ENCODE assay signal across 18 cellular contexts in genomic region chr3:26630669-26631384, GRCh38. TPM values are rescaled to one million over a fixed set of nuclear protein-coding genes. Genes with fewer than 3 reads are reported as not detected.
A peak's percentile ranks its signal among the peaks of the same experiment; 100 is the strongest.
DNase-seq lines count a peak whose midpoint lies in the region; ATAC-seq, FAIRE-seq and TF ChIP-seq lines count a peak whose summit lies in the region.
"Had no signal": no experiment of that assay in that cellular context is flagged by ENCODE, and none has a peak within 500 bp of the region (broad histone marks: within the 10 kb centered on the region; RNA-seq: fewer than 3 reads in every experiment).

No MANE protein-coding gene starts in this region.

- no peak for TF ChIP-seq CTCF in H1 (IDR thresholded peaks at IDR 0.05; ENCODE audit: control extremely low read depth in 1 of 3, insufficient read depth in 1 of 3, low read depth in 1 of 3, low read length in 3 of 3)
- no peak for TF ChIP-seq CTCF in nephron (IDR thresholded peaks at IDR 0.05; ENCODE audit: unreplicated experiment in 3 of 3)

- no peak overlapping the region for H2AFZ ChIP-seq in H1 (ENCODE audit: low read length)

- TF ChIP-seq POLR2A in H1 (IDR thresholded peaks at IDR 0.05; ENCODE audit: control extremely low read depth in 1 of 2, low read depth in 2 of 2, low read length in 2 of 2), result no peak

- no peak overlapping the region for H4K5ac ChIP-seq in H1 (ENCODE audit: insufficient read length, low read depth, low read length)

- no peaks in the 10 kb centered on the region for H4K20me1 ChIP-seq in H1 (replicated peaks in 1 of 2; ENCODE audit: control insufficient read depth in 1 of 2, insufficient read depth in 2 of 2, low read length in 2 of 2)

- no peak overlapping the region for H3K23ac ChIP-seq in H1 (ENCODE audit: insufficient read length)

- no peaks in the 10 kb centered on the region for H3K79me1 ChIP-seq in H1 (ENCODE audit: low read depth, low read length)

- peaks cover 19% of the 10 kb centered on the region for H3K4me1 Mint-ChIP-seq in nephron
- H3K4me1 Mint-ChIP-seq in T-cell, result no peaks in the 10 kb centered on the region
- H3K4me1 Mint-ChIP-seq: CD4-positive, CD25-positive, alpha-beta regulatory T cell; CD8-positive, alpha-beta memory T cell had no signal

- WGBS in H1 (ENCODE audit: extremely low coverage in 1 of 2, insufficient coverage in 1 of 2, insufficient read length in 1 of 2, insufficient replicate concordance in 2 of 2, low coverage in 1 of 2, low lambda C conversion rate in 2 of 2, missing lambda C conversion rate in 1 of 2), 2 experiments, result 70% methylated on average over 4 of the region's 4 CpGs; no CpG with 5 or more reads in 1 of the 2 experiments

- H3K4me3 ChIP-seq in H7 (ENCODE audit: insufficient read depth, low read depth, low read length) (no peak overlapping the region), H1 (ENCODE audit: extremely low read depth in 1 of 4, insufficient read depth in 2 of 4, low read depth in 3 of 4, low read length in 4 of 4) (no peak overlapping the region)

- DNase-seq in H7, result peak; percentile 6
- DNase-seq in H1 (ENCODE audit: low read depth in 1 of 2, low spot score in 2 of 2), result no peak
- DNase-seq in SIG-M5 (lab: John Stamatoyannopoulos, UW), result no peak
- DNase-seq in NCI-H748 treated with DMSO at 0.1 percent for 48 hours (lab: John Stamatoyannopoulos, UW), result no peak
- no peak for DNase-seq in H4 (ENCODE audit: low spot score)
- DNase-seq in T-cell, result no peak
- DNase-seq: BE2C; CD4-positive, CD25-positive, alpha-beta regulatory T cell; CD8-positive, alpha-beta memory T cell; COR-L47; GDM1; GOT3; HCEC 1CT had no signal

- H3K36me3 ChIP-seq in H7 (replicated peaks; ENCODE audit: control insufficient read depth, insufficient read depth, low read length) (no peaks in the 10 kb centered on the region), H1 (ENCODE audit: control insufficient read depth in 2 of 4, insufficient read depth in 4 of 4, low read length in 3 of 4) (no peaks in the 10 kb centered on the region)
- H3K36me3 ChIP-seq: BE2C had no signal

- no peak for ATAC-seq in T-cell (replicated peaks in 1 of 4)

- H3K9me3 Mint-ChIP-seq in nephron, result no peaks in the 10 kb centered on the region
- H3K9me3 Mint-ChIP-seq in T-cell, result peaks cover 0 to 7% (median 0%) of the 10 kb centered on the region in 3 donors

- peak; percentile 13 for FAIRE-seq in H1 (lab: Jason Lieb, UNC)
- FAIRE-seq: D721Med, GM12892, GM18507 had no signal

- H3K9ac ChIP-seq in H1 (replicated peaks in 1 of 4; ENCODE audit: extremely low read depth in 1 of 4, low read depth in 3 of 4, low read length in 3 of 4), result no peak overlapping the region

- CTCF ChIA-PET in H1 (lab: Charles Lee; ENCODE audit: partially characterized antibody), result interaction anchor here (1.1 kb wide), 1 partner anchor 82 kb away, joined by 3 read pairs; no protein-coding TSS in a partner anchor
- CTCF ChIA-PET in T-cell (lab: Charles Lee), result interaction anchor here in 1 of 2 donors (0.6 kb wide), 1 partner anchor 1598 kb away, joined by 3 read pairs; no protein-coding TSS in a partner anchor

- H3K9me3 ChIP-seq in H1 (ENCODE audit: insufficient read depth in 2 of 2, low read depth in 1 of 2, low read length in 1 of 2), result no peaks in the 10 kb centered on the region
- H3K9me3 ChIP-seq: BE2C had no signal

- no peak overlapping the region for H4K91ac ChIP-seq in H1 (replicated peaks; ENCODE audit: insufficient read length, low read length)

- H3K27me3 ChIP-seq in H7 (ENCODE audit: control insufficient read depth, insufficient read depth, low read length) (peaks cover 31% of the 10 kb centered on the region), H1 (replicated peaks in 1 of 4; ENCODE audit: control insufficient read depth in 3 of 4, extremely low read depth in 1 of 4, insufficient read depth in 3 of 4, low read length in 3 of 4) (peaks cover 32 to 57% (median 41%) of the 10 kb centered on the region in 4 experiments)
- H3K27me3 ChIP-seq: BE2C had no signal

- no peaks in the 10 kb centered on the region for H3K79me2 ChIP-seq in H1 (ENCODE audit: control insufficient read depth in 1 of 2, insufficient read depth in 2 of 2, low read length in 2 of 2)

- H3K27ac Mint-ChIP-seq in nephron, result peak overlapping the region in 2 of 3 experiments; percentile 68 to 79
- no peak overlapping the region for H3K27ac Mint-ChIP-seq in T-cell
- H3K27ac Mint-ChIP-seq: CD4-positive, CD25-positive, alpha-beta regulatory T cell had no signal

- H2BK120ac ChIP-seq in H1 (replicated peaks; ENCODE audit: low read depth, low read length), result no peak overlapping the region

- H3K56ac ChIP-seq in H1 (replicated peaks; ENCODE audit: insufficient read length, low read depth, low read length), result no peak overlapping the region

- H3K23me2 ChIP-seq in H1 (ENCODE audit: low read depth, low read length), result no peaks in the 10 kb centered on the region

- H3K4ac ChIP-seq in H1 (replicated peaks; ENCODE audit: insufficient read length, low read depth, low read length), result no peak overlapping the region

- no peak overlapping the region for H2BK5ac ChIP-seq in H1 (ENCODE audit: low read depth, low read length)

- no peak overlapping the region for H2BK12ac ChIP-seq in H1 (ENCODE audit: low read depth, low read length)

- H3K27me3 Mint-ChIP-seq in nephron (ENCODE audit: low read depth) (peaks cover 8% of the 10 kb centered on the region), T-cell (peaks cover 0 to 6% of the 10 kb centered on the region in 2 donors)
- H3K27me3 Mint-ChIP-seq: CD4-positive, CD25-positive, alpha-beta regulatory T cell; CD8-positive, alpha-beta memory T cell had no signal

- no peak overlapping the region for H4K8ac ChIP-seq in H1 (ENCODE audit: extremely low read depth, insufficient read depth, low read length)

- TF ChIP-seq EP300 in H1 (IDR thresholded peaks at IDR 0.05; ENCODE audit: borderline replicate concordance in 1 of 2, low read depth in 2 of 2, low read length in 2 of 2), result no peak

- H3K4me3 Mint-ChIP-seq in nephron, result no peak overlapping the region
- H3K4me3 Mint-ChIP-seq in T-cell, result no peak overlapping the region
- H3K4me3 Mint-ChIP-seq: CD4-positive, CD25-positive, alpha-beta regulatory T cell; CD8-positive, alpha-beta memory T cell had no signal

- H3K4me2 ChIP-seq in H1 (ENCODE audit: insufficient read depth in 1 of 2, low read depth in 2 of 2, low read length in 2 of 2), result no peak overlapping the region

- no peak overlapping the region for H3K18ac ChIP-seq in H1 (ENCODE audit: extremely low read depth, low read length)

- H3K27ac ChIP-seq in H1 (ENCODE audit: low read depth, low read length), result no peak overlapping the region

- H3K36me3 Mint-ChIP-seq in nephron (ENCODE audit: low read depth) (no peaks in the 10 kb centered on the region), T-cell (no peaks in the 10 kb centered on the region)
- H3K36me3 Mint-ChIP-seq: CD4-positive, CD25-positive, alpha-beta regulatory T cell; CD8-positive, alpha-beta memory T cell had no signal

- no peak for TF ChIP-seq RAD21 in H1 (IDR thresholded peaks at IDR 0.05 in 1 of 2, conservative IDR thresholded peaks at IDR 0.05 in 1 of 2; ENCODE audit: low read depth in 2 of 2, low read length in 2 of 2)

- H2BK20ac ChIP-seq in H1 (ENCODE audit: low read length), result no peak overlapping the region

- no peak overlapping the region for H2BK15ac ChIP-seq in H1 (ENCODE audit: low read length)

- POLR2A ChIA-PET in H1 (lab: Charles Lee; ENCODE audit: partially characterized antibody), result no interaction called here
- POLR2A ChIA-PET in T-cell (lab: Charles Lee), result no interaction called here

- no peak overlapping the region for H2AK5ac ChIP-seq in H1 (ENCODE audit: low read depth, low read length)

- H3K4me1 ChIP-seq in H1 (replicated peaks in 1 of 4; ENCODE audit: control insufficient read depth in 3 of 4, insufficient read depth in 4 of 4, low read length in 3 of 4), result no peaks in the 10 kb centered on the region
- H3K4me1 ChIP-seq: BE2C had no signal

- no peak overlapping the region for H3K14ac ChIP-seq in H1 (ENCODE audit: insufficient read length)

TF ChIP-seq in H1, 55 proteins besides CTCF, POLR2A, EP300 and RAD21:
- peak; percentile 72; the same call in 1 of the 2 replicates for TF ChIP-seq TCF12 (IDR thresholded peaks at IDR 0.05; ENCODE audit: low read depth, low read length)
- no peak for TF ChIP-seq RNF2 (IDR thresholded peaks at IDR 0.05; ENCODE audit: borderline replicate concordance, low read depth, low read length, missing control alignments, poor library complexity, severe bottlenecking)
- TF ChIP-seq NANOG (IDR thresholded peaks at IDR 0.05; ENCODE audit: insufficient read depth, low read depth, low read length, poor library complexity, severe bottlenecking), result peak; percentile 45

RNA-seq across cellular contexts. Expression of gene LRRC3B, which starts 8.3 kb away (rescaled TPM):
- 0.48 and 0.62 TPM in 2 replicates for total RNA-seq in H7 (2014; rRNA removed; shearing (Covaris generic))
- total RNA-seq in H1 (2021; fragmentation: NEBNext Ultra II Directional; extraction: Animal tissue kit (Norgen Biotek cat#: 25700)), result 2.3 and 3.1 TPM in 2 replicates
- polyA plus RNA-seq in H1 (2011; rRNA removed), result 1.4 and 1.6 TPM in 2 replicates
- polyA plus RNA-seq in H1 (2011; cell fraction: cytosol; rRNA removed), result 2.0 TPM
- 2.6 TPM for polyA plus RNA-seq in H1 (2011; cell fraction: nucleus; rRNA removed)
- polyA plus RNA-seq in H1 (2012, experiment 1 of 2), result 1.2 to 1.9 TPM (median 1.3 TPM) in 4 replicates
- 0.88 TPM for polyA plus RNA-seq in H1 (2012, experiment 2 of 2)
- polyA plus RNA-seq in H1 (2013, experiment 1 of 2), result 2.0 TPM
- 2.0 TPM for polyA plus RNA-seq in H1 (2013, experiment 2 of 2)
- polyA minus RNA-seq in H1 (2011; rRNA and poly(A)+ RNA removed), result 2.5 and 3.5 TPM in 2 replicates
- polyA minus RNA-seq in H1 (2011; cell fraction: cytosol; rRNA and poly(A)+ RNA removed), result 1.3 TPM
- 8.9 TPM for polyA minus RNA-seq in H1 (2011; cell fraction: nucleus; rRNA and poly(A)+ RNA removed)
- total RNA-seq in H4 (2014; rRNA removed; shearing (Covaris generic)), result not detected in 2 replicates
- not detected for total RNA-seq in T-cell
- total RNA-seq: A172; CD4-positive, CD25-positive, alpha-beta regulatory T cell; CD8-positive, alpha-beta memory T cell had no signal
- polyA plus RNA-seq: CD4-positive, CD25-positive, alpha-beta regulatory T cell; CD8-positive, alpha-beta memory T cell had no signal

Comparison
In these comparisons a context has a peak if more than half of its experiments do, and no peak if none do; other contexts are left out.
1. H3K27ac Mint-ChIP-seq: peak in nephron (2 of 3); none in T-cell (0 of 2).